In the genomic region with DNA sequence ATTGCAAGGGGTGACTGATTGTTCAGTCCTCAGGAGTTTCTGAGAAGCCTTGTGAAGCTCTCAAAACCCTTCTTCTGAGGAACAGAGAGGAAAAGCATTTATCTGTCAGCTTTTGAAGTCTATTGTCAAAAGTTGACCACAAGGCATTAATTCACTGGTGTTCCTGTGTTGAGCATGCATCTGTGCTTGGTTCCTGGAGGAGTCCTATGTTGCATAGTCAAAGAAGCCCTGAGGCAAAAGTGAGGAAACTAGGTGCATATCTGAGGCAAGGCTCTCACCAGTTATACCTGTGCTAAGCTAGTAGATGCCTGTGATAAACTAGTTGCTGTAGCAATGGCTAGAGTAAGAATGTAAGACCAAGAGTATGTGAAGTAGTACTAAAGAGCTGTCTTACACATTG, we compare ENCODE assay signal across 2 cellular contexts.
TF ChIP-seq lines count a peak whose summit lies in the region.

No MANE protein-coding gene starts in this region.

TF ChIP-seq in A549, 52 proteins besides CTCF, POLR2A, EP300 and RAD21 (continued from another document):
- TF ChIP-seq E2F6 (IDR thresholded peaks at IDR 0.05; ENCODE audit: borderline replicate concordance, low read depth) (no peak), ZNF302 (CRISPR knock-in tag; IDR thresholded peaks at IDR 0.05) (no peak), MYC (IDR thresholded peaks at IDR 0.05; ENCODE audit: borderline replicate concordance, low read length) (no peak), POLR2AphosphoS2 (conservative IDR thresholded peaks at IDR 0.05; ENCODE audit: low read length) (no peak), MAFK (IDR thresholded peaks at IDR 0.05; ENCODE audit: partially characterized antibody) (no peak), EHMT2 (IDR thresholded peaks at IDR 0.05; ENCODE audit: low read depth) (no peak), SMC3 (IDR thresholded peaks at IDR 0.05) (no peak)

TF ChIP-seq in HCT116, 20 proteins besides CTCF, POLR2A, EP300 and RAD21 (continued from another document):
- TF ChIP-seq EGR1 (IDR thresholded peaks at IDR 0.05; ENCODE audit: low read depth), result no peak
- no peak for TF ChIP-seq EZH2phosphoT487 (IDR thresholded peaks at IDR 0.05; ENCODE audit: borderline replicate concordance)
- no peak for TF ChIP-seq EZH2 (IDR thresholded peaks at IDR 0.05)
- no peak for TF ChIP-seq POLR2AphosphoS5 (IDR thresholded peaks at IDR 0.05; ENCODE audit: low read depth, low read length)
- no peak for TF ChIP-seq CEBPB (IDR thresholded peaks at IDR 0.05; ENCODE audit: low read depth)
- no peak for TF ChIP-seq ATF3 (IDR thresholded peaks at IDR 0.05)
- TF ChIP-seq SIN3A (IDR thresholded peaks at IDR 0.05; ENCODE audit: low read depth), result no peak
- TF ChIP-seq, protein P1, sequence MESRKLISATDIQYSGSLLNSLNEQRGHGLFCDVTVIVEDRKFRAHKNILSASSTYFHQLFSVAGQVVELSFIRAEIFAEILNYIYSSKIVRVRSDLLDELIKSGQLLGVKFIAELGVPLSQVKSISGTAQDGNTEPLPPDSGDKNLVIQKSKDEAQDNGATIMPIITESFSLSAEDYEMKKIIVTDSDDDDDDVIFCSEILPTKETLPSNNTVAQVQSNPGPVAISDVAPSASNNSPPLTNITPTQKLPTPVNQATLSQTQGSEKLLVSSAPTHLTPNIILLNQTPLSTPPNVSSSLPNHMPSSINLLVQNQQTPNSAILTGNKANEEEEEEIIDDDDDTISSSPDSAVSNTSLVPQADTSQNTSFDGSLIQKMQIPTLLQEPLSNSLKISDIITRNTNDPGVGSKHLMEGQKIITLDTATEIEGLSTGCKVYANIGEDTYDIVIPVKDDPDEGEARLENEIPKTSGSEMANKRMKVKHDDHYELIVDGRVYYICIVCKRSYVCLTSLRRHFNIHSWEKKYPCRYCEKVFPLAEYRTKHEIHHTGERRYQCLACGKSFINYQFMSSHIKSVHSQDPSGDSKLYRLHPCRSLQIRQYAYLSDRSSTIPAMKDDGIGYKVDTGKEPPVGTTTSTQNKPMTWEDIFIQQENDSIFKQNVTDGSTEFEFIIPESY (IDR thresholded peaks at IDR 0.05; ENCODE audit: extremely low read depth, insufficient replicate concordance, low read length), result no peak
